ENCODE assay signal across 9 cellular contexts in the genomic region with DNA sequence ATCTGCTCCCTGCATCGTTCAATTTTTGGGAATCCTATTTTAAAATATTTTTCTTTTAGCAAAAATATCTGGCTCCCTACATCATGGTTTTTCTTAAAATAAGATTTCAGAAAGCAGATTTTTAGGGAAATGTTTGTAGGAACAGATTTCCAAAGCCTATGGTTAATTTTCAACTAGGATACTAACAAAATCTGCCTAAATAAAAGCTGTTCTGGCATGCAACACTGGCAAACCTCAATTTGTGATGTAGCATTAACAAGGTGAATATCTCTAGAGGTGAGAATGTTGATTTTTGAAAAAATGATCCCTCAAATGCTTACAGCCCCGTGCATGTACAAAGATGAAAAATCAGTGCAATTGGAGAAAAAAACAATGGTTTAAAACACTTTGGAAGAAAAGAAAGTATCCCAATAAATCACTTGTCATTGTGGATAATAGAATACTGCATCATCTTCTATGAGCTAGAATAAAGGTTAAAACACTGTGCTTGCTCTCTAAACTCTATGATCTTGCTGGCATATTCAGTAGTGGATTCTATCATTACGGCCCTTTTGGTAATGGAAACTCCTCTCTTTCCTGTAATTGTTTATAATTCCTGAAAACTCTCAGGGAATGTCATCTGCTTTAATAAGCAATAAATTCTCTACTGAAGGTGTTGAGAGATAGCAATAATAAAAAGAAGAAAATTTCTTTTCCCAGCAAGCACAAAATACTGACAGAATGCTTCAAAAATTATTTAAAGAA.
"Had no signal": no experiment of that assay in that cellular context is flagged by ENCODE, and none has a peak within 500 bp of the region (broad histone marks: within the 10 kb centered on the region; RNA-seq: fewer than 3 reads in every experiment).

No MANE protein-coding gene starts in this region.

- H3K36me3 ChIP-seq: HAP-1 had no signal

- H3K9me3 ChIP-seq: HAP-1 had no signal

- DNase-seq: H7, HFFc6, IMR-90 had no signal

- FAIRE-seq: H1, K562 had no signal

- ATAC-seq: GM23338, HCT116, K562 had no signal

- H3K4me3 ChIP-seq: GM23338, HAP-1, K562 had no signal

- H3K27ac ChIP-seq: HL-60 had no signal

- H3K4me1 ChIP-seq: HAP-1 had no signal

- H2AFZ ChIP-seq: GM23338 had no signal

- H3K4me2 ChIP-seq: GM23338 had no signal
